Comparison of ENCODE assay signal across 20 cellular contexts in the genomic region with DNA sequence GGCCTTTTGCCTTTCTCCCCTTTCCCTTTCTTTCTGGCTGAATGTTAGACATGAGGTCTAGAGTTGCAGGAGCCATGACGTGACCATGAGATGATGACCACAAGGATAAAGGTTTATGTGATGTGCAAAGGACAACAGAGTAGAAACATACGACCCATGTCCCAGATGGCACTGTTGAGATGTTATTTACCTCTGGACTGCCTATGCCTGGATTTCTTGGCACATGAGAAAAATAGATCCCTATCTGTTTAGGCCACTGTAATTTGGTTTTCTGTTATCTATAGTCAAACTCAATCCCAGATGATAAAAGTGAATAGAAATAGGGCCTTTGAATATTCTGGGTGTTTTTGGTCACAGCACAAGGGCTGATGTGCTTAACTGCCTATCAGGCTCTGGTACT. TPM values are rescaled to one million over a fixed set of nuclear protein-coding genes. Genes with fewer than 3 reads are reported as not detected.
DNase-seq lines count a peak whose midpoint lies in the region; ATAC-seq and TF ChIP-seq lines count a peak whose summit lies in the region.
"Had no signal": no experiment of that assay in that cellular context is flagged by ENCODE, and none has a peak within 500 bp of the region (broad histone marks: within the 10 kb centered on the region; RNA-seq: fewer than 3 reads in every experiment).

No MANE protein-coding gene starts in this region.

- peak overlapping the region; percentile 33 for H3K27ac Mint-ChIP-seq in mesothelial cell of epicardium
- H3K27ac Mint-ChIP-seq: CD8-positive, alpha-beta memory T cell had no signal

- H3K9me3 Mint-ChIP-seq in mesothelial cell of epicardium = peaks cover 25% of the 10 kb centered on the region

- no peak overlapping the region for H3K4me3 Mint-ChIP-seq in mesothelial cell of epicardium
- H3K4me3 Mint-ChIP-seq: CD4-positive, CD25-positive, alpha-beta regulatory T cell; CD8-positive, alpha-beta memory T cell had no signal

- no peak overlapping the region for H3K4me3 ChIP-seq in aorta (ENCODE audit: low read length in 2 of 2)
- H3K4me3 ChIP-seq: GM12878, HAP-1 had no signal

- H3K27me3 ChIP-seq in aorta (ENCODE audit: control insufficient read depth in 1 of 2, insufficient read depth in 2 of 2, low read length in 1 of 2) = no peaks in the 10 kb centered on the region
- H3K27me3 ChIP-seq: BE2C had no signal

- H3K4me1 Mint-ChIP-seq in mesothelial cell of epicardium = peaks cover 15% of the 10 kb centered on the region

- DNase-seq in SK-N-DZ (ENCODE audit: low spot score) = peak; percentile 22
- no peak for DNase-seq in mesothelial cell of epicardium (ENCODE audit: low spot score in 2 of 2, unreplicated experiment in 2 of 2)
- no peak for DNase-seq in aorta
- no peak for DNase-seq in hepatic stellate cell (ENCODE audit: low spot score)
- no peak for DNase-seq in stimulated activated naive CD8-positive, alpha-beta T cell treated with anti-CD3 and anti-CD28 coated beads, Interleukin-15, Interleukin-2, amounts not matched to agents 100 U/mL and 50 U/mL, for 24 hours
- no peak for DNase-seq in NCI-H1436 treated with DMSO at 0.1 percent for 48 hours (lab: John Stamatoyannopoulos, UW)
- DNase-seq: ACHN; BE2C; C1 segment of cervical spinal cord; CD4-positive, CD25-positive, alpha-beta regulatory T cell; CD8-positive, alpha-beta memory T cell; COR-L47; DMS 273 treated with DMSO at 0.1 percent for 48 hours; DMS53; DND-41; EL had no signal

- intact Hi-C loops in aorta (cut with DNase I) = loop anchor here in 1 of 2 donors (5.0 kb wide), 1 partner anchor 247 kb away; no protein-coding TSS in a partner anchor

- no peaks in the 10 kb centered on the region for H3K9me3 ChIP-seq in aorta (ENCODE audit: control insufficient read depth, low read length)
- H3K9me3 ChIP-seq: BE2C, HAP-1 had no signal

- no peaks in the 10 kb centered on the region for H3K27me3 Mint-ChIP-seq in mesothelial cell of epicardium (ENCODE audit: low read depth)
- H3K27me3 Mint-ChIP-seq: CD4-positive, CD25-positive, alpha-beta regulatory T cell; CD8-positive, alpha-beta memory T cell had no signal

- H3K36me3 Mint-ChIP-seq in mesothelial cell of epicardium = peaks cover 45% of the 10 kb centered on the region

- peaks cover 10 to 13% of the 10 kb centered on the region in 2 donors for H3K4me1 ChIP-seq in aorta (ENCODE audit: control insufficient read depth in 1 of 2, insufficient read depth in 2 of 2, low read length in 2 of 2)
- H3K4me1 ChIP-seq: HAP-1 had no signal

- peak overlapping the region; percentile 28 to 83 for H3K27ac ChIP-seq in aorta (ENCODE audit: low read depth in 1 of 2, low read length in 2 of 2)

- TF ChIP-seq CTCF in mesothelial cell of epicardium (IDR thresholded peaks at IDR 0.05; ENCODE audit: unreplicated experiment) = no peak

- H3K36me3 ChIP-seq in aorta (ENCODE audit: control insufficient read depth in 1 of 2, insufficient read depth in 2 of 2, low read length in 1 of 2) = no peaks in the 10 kb centered on the region
- H3K36me3 ChIP-seq: BE2C, HAP-1 had no signal

- no peak for ATAC-seq in SK-N-SH treated with all-trans-retinoic acid at 6 μM for 48 hours
- no peak for ATAC-seq in aorta (ENCODE audit: low FRiP score)
- no peak for ATAC-seq in stimulated activated naive CD8-positive, alpha-beta T cell treated with anti-CD3 and anti-CD28 coated beads, Interleukin-15, Interleukin-2, amounts not matched to agents 100 U/mL and 50 U/mL, for 24 hours
- ATAC-seq: GM12878, HepG2 had no signal

- 84 to 96% methylated on average over 2 of the region's 2 CpGs for WGBS in aorta, 2 donors

TF ChIP-seq in SK-N-SH treated with all-trans-retinoic acid at 6 μM for 48 hours, 23 proteins besides CTCF, POLR2A, EP300 and RAD21:
- no peak for TF ChIP-seq ISL1 (CRISPR knock-in tag; IDR thresholded peaks at IDR 0.05)
- TF ChIP-seq ZFP30 (CRISPR knock-in tag; IDR thresholded peaks at IDR 0.05) = no peak
- TF ChIP-seq, protein P1, sequence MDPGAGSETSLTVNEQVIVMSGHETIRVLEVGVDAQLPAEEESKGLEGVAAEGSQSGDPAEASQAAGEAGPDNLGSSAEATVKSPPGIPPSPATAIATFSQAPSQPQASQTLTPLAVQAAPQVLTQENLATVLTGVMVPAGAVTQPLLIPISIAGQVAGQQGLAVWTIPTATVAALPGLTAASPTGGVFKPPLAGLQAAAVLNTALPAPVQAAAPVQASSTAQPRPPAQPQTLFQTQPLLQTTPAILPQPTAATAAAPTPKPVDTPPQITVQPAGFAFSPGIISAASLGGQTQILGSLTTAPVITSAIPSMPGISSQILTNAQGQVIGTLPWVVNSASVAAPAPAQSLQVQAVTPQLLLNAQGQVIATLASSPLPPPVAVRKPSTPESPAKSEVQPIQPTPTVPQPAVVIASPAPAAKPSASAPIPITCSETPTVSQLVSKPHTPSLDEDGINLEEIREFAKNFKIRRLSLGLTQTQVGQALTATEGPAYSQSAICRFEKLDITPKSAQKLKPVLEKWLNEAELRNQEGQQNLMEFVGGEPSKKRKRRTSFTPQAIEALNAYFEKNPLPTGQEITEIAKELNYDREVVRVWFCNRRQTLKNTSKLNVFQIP (CRISPR knock-in tag; IDR thresholded peaks at IDR 0.05; ENCODE audit: borderline replicate concordance, low read depth) = no peak
- TF ChIP-seq, protein P2, sequence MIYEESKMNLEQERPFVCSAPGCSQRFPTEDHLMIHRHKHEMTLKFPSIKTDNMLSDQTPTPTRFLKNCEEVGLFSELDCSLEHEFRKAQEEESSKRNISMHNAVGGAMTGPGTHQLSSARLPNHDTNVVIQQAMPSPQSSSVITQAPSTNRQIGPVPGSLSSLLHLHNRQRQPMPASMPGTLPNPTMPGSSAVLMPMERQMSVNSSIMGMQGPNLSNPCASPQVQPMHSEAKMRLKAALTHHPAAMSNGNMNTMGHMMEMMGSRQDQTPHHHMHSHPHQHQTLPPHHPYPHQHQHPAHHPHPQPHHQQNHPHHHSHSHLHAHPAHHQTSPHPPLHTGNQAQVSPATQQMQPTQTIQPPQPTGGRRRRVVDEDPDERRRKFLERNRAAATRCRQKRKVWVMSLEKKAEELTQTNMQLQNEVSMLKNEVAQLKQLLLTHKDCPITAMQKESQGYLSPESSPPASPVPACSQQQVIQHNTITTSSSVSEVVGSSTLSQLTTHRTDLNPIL (CRISPR knock-in tag; IDR thresholded peaks at IDR 0.05; ENCODE audit: low read depth) = no peak
- no peak for TF ChIP-seq ESRRG (CRISPR knock-in tag; IDR thresholded peaks at IDR 0.05)
- TF ChIP-seq TOX (CRISPR knock-in tag; IDR thresholded peaks at IDR 0.05; ENCODE audit: borderline replicate concordance) = no peak
- no peak for TF ChIP-seq PPARA (CRISPR knock-in tag; IDR thresholded peaks at IDR 0.05; ENCODE audit: borderline replicate concordance)
- no peak for TF ChIP-seq ZFP3 (CRISPR knock-in tag; IDR thresholded peaks at IDR 0.05)
- no peak for TF ChIP-seq OSR1 (CRISPR knock-in tag; IDR thresholded peaks at IDR 0.05)
- TF ChIP-seq ZNF8 (CRISPR knock-in tag; IDR thresholded peaks at IDR 0.05) = peak; percentile 83
- no peak for TF ChIP-seq BACH2 (CRISPR knock-in tag; IDR thresholded peaks at IDR 0.05; ENCODE audit: borderline replicate concordance)
- TF ChIP-seq, protein P3, sequence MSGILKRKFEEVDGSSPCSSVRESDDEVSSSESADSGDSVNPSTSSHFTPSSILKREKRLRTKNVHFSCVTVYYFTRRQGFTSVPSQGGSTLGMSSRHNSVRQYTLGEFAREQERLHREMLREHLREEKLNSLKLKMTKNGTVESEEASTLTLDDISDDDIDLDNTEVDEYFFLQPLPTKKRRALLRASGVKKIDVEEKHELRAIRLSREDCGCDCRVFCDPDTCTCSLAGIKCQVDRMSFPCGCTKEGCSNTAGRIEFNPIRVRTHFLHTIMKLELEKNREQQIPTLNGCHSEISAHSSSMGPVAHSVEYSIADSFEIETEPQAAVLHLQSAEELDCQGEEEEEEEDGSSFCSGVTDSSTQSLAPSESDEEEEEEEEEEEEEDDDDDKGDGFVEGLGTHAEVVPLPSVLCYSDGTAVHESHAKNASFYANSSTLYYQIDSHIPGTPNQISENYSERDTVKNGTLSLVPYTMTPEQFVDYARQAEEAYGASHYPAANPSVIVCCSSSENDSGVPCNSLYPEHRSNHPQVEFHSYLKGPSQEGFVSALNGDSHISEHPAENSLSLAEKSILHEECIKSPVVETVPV (CRISPR knock-in tag; IDR thresholded peaks at IDR 0.05) = no peak
- TF ChIP-seq ARNTL (CRISPR knock-in tag; IDR thresholded peaks at IDR 0.05; ENCODE audit: borderline replicate concordance, low read depth) = no peak
- no peak for TF ChIP-seq ZNF70 (CRISPR knock-in tag; IDR thresholded peaks at IDR 0.05)
- TF ChIP-seq GLIS3 (CRISPR knock-in tag; IDR thresholded peaks at IDR 0.05) = no peak
- TF ChIP-seq, protein P4, sequence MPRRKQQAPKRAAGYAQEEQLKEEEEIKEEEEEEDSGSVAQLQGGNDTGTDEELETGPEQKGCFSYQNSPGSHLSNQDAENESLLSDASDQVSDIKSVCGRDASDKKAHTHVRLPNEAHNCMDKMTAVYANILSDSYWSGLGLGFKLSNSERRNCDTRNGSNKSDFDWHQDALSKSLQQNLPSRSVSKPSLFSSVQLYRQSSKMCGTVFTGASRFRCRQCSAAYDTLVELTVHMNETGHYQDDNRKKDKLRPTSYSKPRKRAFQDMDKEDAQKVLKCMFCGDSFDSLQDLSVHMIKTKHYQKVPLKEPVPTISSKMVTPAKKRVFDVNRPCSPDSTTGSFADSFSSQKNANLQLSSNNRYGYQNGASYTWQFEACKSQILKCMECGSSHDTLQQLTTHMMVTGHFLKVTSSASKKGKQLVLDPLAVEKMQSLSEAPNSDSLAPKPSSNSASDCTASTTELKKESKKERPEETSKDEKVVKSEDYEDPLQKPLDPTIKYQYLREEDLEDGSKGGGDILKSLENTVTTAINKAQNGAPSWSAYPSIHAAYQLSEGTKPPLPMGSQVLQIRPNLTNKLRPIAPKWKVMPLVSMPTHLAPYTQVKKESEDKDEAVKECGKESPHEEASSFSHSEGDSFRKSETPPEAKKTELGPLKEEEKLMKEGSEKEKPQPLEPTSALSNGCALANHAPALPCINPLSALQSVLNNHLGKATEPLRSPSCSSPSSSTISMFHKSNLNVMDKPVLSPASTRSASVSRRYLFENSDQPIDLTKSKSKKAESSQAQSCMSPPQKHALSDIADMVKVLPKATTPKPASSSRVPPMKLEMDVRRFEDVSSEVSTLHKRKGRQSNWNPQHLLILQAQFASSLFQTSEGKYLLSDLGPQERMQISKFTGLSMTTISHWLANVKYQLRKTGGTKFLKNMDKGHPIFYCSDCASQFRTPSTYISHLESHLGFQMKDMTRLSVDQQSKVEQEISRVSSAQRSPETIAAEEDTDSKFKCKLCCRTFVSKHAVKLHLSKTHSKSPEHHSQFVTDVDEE (CRISPR knock-in tag; IDR thresholded peaks at IDR 0.05) = peak; percentile 47; the same call in 1 of the 2 replicates
- no peak for TF ChIP-seq TCF4 (CRISPR knock-in tag; IDR thresholded peaks at IDR 0.05; ENCODE audit: borderline replicate concordance)
- TF ChIP-seq ZC3H10 (CRISPR knock-in tag; IDR thresholded peaks at IDR 0.05) = no peak

RNA-seq across cellular contexts. Expression of a gene that starts 58.8 kb away (rescaled TPM):
- polyA plus RNA-seq in SK-N-DZ (2014; cell fraction: cytosol; rRNA removed) = not detected in 2 replicates
- 0.14 TPM in 1 of 2 replicates, not detected in the other for polyA plus RNA-seq in SK-N-DZ (2014; cell fraction: nucleus; rRNA removed)
- total RNA-seq in mesothelial cell of epicardium (3.0 to 3.2 TPM (median 3.1 TPM) in 3 replicates), aorta (10 to 100 TPM; 15.9 to 16.4 TPM)
- polyA plus RNA-seq in aorta = 10 to 100 TPM in 1 of 2 donors, 1 to 10 TPM in 1; 4.1 to 15.6 TPM
- total RNA-seq: CD8-positive, alpha-beta memory T cell had no signal
